In genomic region chr9:89563511-89564256, GRCh38 we compare ENCODE assay signal across 19 cellular contexts. TPM values are rescaled to one million over a fixed set of nuclear protein-coding genes. Genes with fewer than 3 reads are reported as not detected.
DNase-seq lines count a peak whose midpoint lies in the region; ATAC-seq, FAIRE-seq and TF ChIP-seq lines count a peak whose summit lies in the region.
"Had no signal": no experiment of that assay in that cellular context is flagged by ENCODE, and none has a peak within 500 bp of the region (broad histone marks: within the 10 kb centered on the region; RNA-seq: fewer than 3 reads in every experiment).

No MANE protein-coding gene starts in this region.

- no peaks in the 10 kb centered on the region for H3K23me2 ChIP-seq in H1 (ENCODE audit: low read depth, low read length)

- H3K14ac ChIP-seq in H1 (ENCODE audit: insufficient read length): no peak overlapping the region

- DNase-seq in NCI-H2227 (lab: John Stamatoyannopoulos, UW; ENCODE audit: unreplicated experiment) (peak; percentile 2), NCI-H2227 treated with DMSO at 0.1 percent for 48 hours (lab: John Stamatoyannopoulos, UW) (no peak), H1 (ENCODE audit: low read depth in 1 of 2, low spot score in 2 of 2) (no peak), mesendoderm (peak; percentile 29), NCI-H1105 (lab: John Stamatoyannopoulos, UW) (no peak), dermis blood vessel endothelial cell (no peak)
- DNase-seq: C1 segment of cervical spinal cord; CD8-positive, alpha-beta T cell; NCI-H1105 treated with DMSO at 0.1 percent for 48 hours; NCI-H2081; NCI-H446 had no signal

- H3K4me2 ChIP-seq in H1 (ENCODE audit: insufficient read depth in 1 of 2, low read depth in 2 of 2, low read length in 2 of 2): no peak overlapping the region
- H3K4me2 ChIP-seq in mesendoderm (ENCODE audit: low read length): no peak overlapping the region
- H3K4me2 ChIP-seq: KMS-11 had no signal

- no peak overlapping the region for H2AK5ac ChIP-seq in H1 (ENCODE audit: low read depth, low read length)
- no peak overlapping the region for H2AK5ac ChIP-seq in mesendoderm (ENCODE audit: low read length)

- H2BK5ac ChIP-seq in H1 (ENCODE audit: low read depth, low read length): no peak overlapping the region
- H2BK5ac ChIP-seq in mesendoderm (ENCODE audit: low read length): no peak overlapping the region

- no peaks in the 10 kb centered on the region; a peak in 1 of 4 replicates for H3K9me3 ChIP-seq in H1 (ENCODE audit: insufficient read depth in 2 of 2, low read depth in 1 of 2, low read length in 1 of 2)
- H3K9me3 ChIP-seq: SJSA1 had no signal

- no peaks in the 10 kb centered on the region for H3K79me1 ChIP-seq in H1 (ENCODE audit: low read depth, low read length)
- H3K79me1 ChIP-seq in mesendoderm (ENCODE audit: low read length): no peaks in the 10 kb centered on the region

- no peak overlapping the region for H4K91ac ChIP-seq in H1 (replicated peaks; ENCODE audit: insufficient read length, low read length)

- H2AFZ ChIP-seq in H1 (ENCODE audit: low read length): peak overlapping the region; percentile 96

- H2BK120ac ChIP-seq in H1 (replicated peaks; ENCODE audit: low read depth, low read length): no peak overlapping the region
- no peak overlapping the region for H2BK120ac ChIP-seq in mesendoderm (ENCODE audit: low read depth, low read length)

- no peak overlapping the region; the same call in 1 of the 2 replicates for H3K18ac ChIP-seq in H1 (ENCODE audit: extremely low read depth, low read length)
- no peak overlapping the region for H3K18ac ChIP-seq in mesendoderm (ENCODE audit: low read length)

- no peak overlapping the region for H3K27ac ChIP-seq in H1 (ENCODE audit: low read depth, low read length)
- no peak overlapping the region for H3K27ac ChIP-seq in mesendoderm (ENCODE audit: low read depth, low read length)
- H3K27ac ChIP-seq: 22Rv1, HL-60, KMS-11, SJSA1 had no signal

- H4K5ac ChIP-seq in H1 (ENCODE audit: insufficient read length, low read depth, low read length) (no peak overlapping the region), mesendoderm (ENCODE audit: low read length) (no peak overlapping the region)

- H3K27me3 ChIP-seq in H1 (replicated peaks in 1 of 4; ENCODE audit: control insufficient read depth in 3 of 4, extremely low read depth in 1 of 4, insufficient read depth in 3 of 4, low read length in 3 of 4) (no peaks in the 10 kb centered on the region), mesendoderm (ENCODE audit: insufficient read depth, low read length, poor library complexity) (no peaks in the 10 kb centered on the region)
- H3K27me3 ChIP-seq: SJSA1 had no signal

- CTCF ChIA-PET in H1 (lab: Charles Lee; ENCODE audit: partially characterized antibody): interaction anchor here (0.7 to 9.4 kb wide), 17 partner anchors 10 to 536 kb away, joined by 3 to 99 read pairs (median 4); no protein-coding TSS in a partner anchor

- ATAC-seq in GM19467 (IDR thresholded peaks at IDR 0.05; ENCODE audit: unreplicated experiment) (no peak), GM19351 (IDR thresholded peaks at IDR 0.05; ENCODE audit: unreplicated experiment) (no peak)
- ATAC-seq: CD8-positive, alpha-beta T cell; Right ventricle myocardium inferior had no signal

- no peaks in the 10 kb centered on the region for H4K20me1 ChIP-seq in H1 (replicated peaks in 1 of 2; ENCODE audit: control insufficient read depth in 1 of 2, insufficient read depth in 2 of 2, low read length in 2 of 2)

- WGBS in H1 (ENCODE audit: extremely low coverage in 1 of 2, insufficient coverage in 1 of 2, insufficient read length in 1 of 2, insufficient replicate concordance in 2 of 2, low coverage in 1 of 2, low lambda C conversion rate in 2 of 2, missing lambda C conversion rate in 1 of 2), 2 experiments: 85% methylated on average over 13 of the region's 13 CpGs; no CpG with 5 or more reads in 1 of the 2 experiments
- no CpG with 5 or more reads among the region's 13 CpGs for WGBS in mesendoderm (ENCODE audit: extremely low coverage, insufficient coverage, low lambda C conversion rate)

- no peak overlapping the region for H2BK20ac ChIP-seq in H1 (ENCODE audit: low read length)

- no peak for FAIRE-seq in H1 (lab: Jason Lieb, UNC)

- H3K79me2 ChIP-seq in H1 (ENCODE audit: control insufficient read depth in 1 of 2, insufficient read depth in 2 of 2, low read length in 2 of 2): no peaks in the 10 kb centered on the region
- H3K79me2 ChIP-seq in mesendoderm (ENCODE audit: control insufficient read depth, insufficient read depth, low read length): no peaks in the 10 kb centered on the region

- H3K4ac ChIP-seq in H1 (replicated peaks; ENCODE audit: insufficient read length, low read depth, low read length) (no peak overlapping the region), mesendoderm (ENCODE audit: low read depth, low read length) (no peak overlapping the region)

- H2BK12ac ChIP-seq in H1 (ENCODE audit: low read depth, low read length): 0 out of 2 replicates have a peak overlapping the region, but pooled peaks have one; percentile 10

- H3K23ac ChIP-seq in H1 (ENCODE audit: insufficient read length): no peak overlapping the region
- H3K23ac ChIP-seq in mesendoderm (ENCODE audit: low read length): no peak overlapping the region

- no peaks in the 10 kb centered on the region for H3K36me3 ChIP-seq in H1 (ENCODE audit: control insufficient read depth in 2 of 4, insufficient read depth in 4 of 4, low read length in 3 of 4)
- no peaks in the 10 kb centered on the region for H3K36me3 ChIP-seq in mesendoderm (ENCODE audit: control insufficient read depth, insufficient read depth, low read length)
- H3K36me3 ChIP-seq: SJSA1 had no signal

- TF ChIP-seq EP300 in H1 (IDR thresholded peaks at IDR 0.05; ENCODE audit: borderline replicate concordance in 1 of 2, low read depth in 2 of 2, low read length in 2 of 2): no peak

- H2BK15ac ChIP-seq in H1 (ENCODE audit: low read length): no peak overlapping the region
- no peak overlapping the region for H2BK15ac ChIP-seq in mesendoderm (replicated peaks; ENCODE audit: low read depth)

- H3K4me1 ChIP-seq in H1 (replicated peaks in 1 of 4; ENCODE audit: control insufficient read depth in 3 of 4, insufficient read depth in 4 of 4, low read length in 3 of 4): peaks cover 0 to 3% (median 1%) of the 10 kb centered on the region in 4 experiments; a peak in 3 of 7 replicates
- H3K4me1 ChIP-seq in mesendoderm (ENCODE audit: control insufficient read depth, low read depth, low read length): no peaks in the 10 kb centered on the region
- H3K4me1 ChIP-seq: SJSA1 had no signal

- TF ChIP-seq POLR2A in H1 (IDR thresholded peaks at IDR 0.05; ENCODE audit: control extremely low read depth in 1 of 2, low read depth in 2 of 2, low read length in 2 of 2): no peak

- TF ChIP-seq RAD21 in H1 (IDR thresholded peaks at IDR 0.05 in 1 of 2, conservative IDR thresholded peaks at IDR 0.05 in 1 of 2; ENCODE audit: low read depth in 2 of 2, low read length in 2 of 2): no peak

- TF ChIP-seq CTCF in H1 (IDR thresholded peaks at IDR 0.05; ENCODE audit: control extremely low read depth in 1 of 3, insufficient read depth in 1 of 3, low read depth in 1 of 3, low read length in 3 of 3): no peak

- no peak overlapping the region for H4K8ac ChIP-seq in H1 (ENCODE audit: extremely low read depth, insufficient read depth, low read length)
- H4K8ac ChIP-seq in mesendoderm (ENCODE audit: low read depth, low read length): no peak overlapping the region

- H3K9ac ChIP-seq in H1 (replicated peaks in 1 of 4; ENCODE audit: extremely low read depth in 1 of 4, low read depth in 3 of 4, low read length in 3 of 4) (no peak overlapping the region), mesendoderm (ENCODE audit: low read length) (no peak overlapping the region)
- H3K9ac ChIP-seq: KMS-11 had no signal

- H3K4me3 ChIP-seq in H1 (ENCODE audit: extremely low read depth in 1 of 4, insufficient read depth in 2 of 4, low read depth in 3 of 4, low read length in 4 of 4) (no peak overlapping the region), mesendoderm (ENCODE audit: low read length) (no peak overlapping the region)
- H3K4me3 ChIP-seq: SJSA1 had no signal

- POLR2A ChIA-PET in H1 (lab: Charles Lee; ENCODE audit: partially characterized antibody): interaction anchor here (1.0 kb wide), 1 partner anchor 10 kb away, joined by 3 read pairs; no protein-coding TSS in a partner anchor

- H3K56ac ChIP-seq in H1 (replicated peaks; ENCODE audit: insufficient read length, low read depth, low read length) (no peak overlapping the region), mesendoderm (ENCODE audit: low read length) (no peak overlapping the region)

TF ChIP-seq in H1, 55 proteins besides CTCF, POLR2A, EP300 and RAD21:
- no peak for TF ChIP-seq NANOG (IDR thresholded peaks at IDR 0.05; ENCODE audit: insufficient read depth, low read depth, low read length, poor library complexity, severe bottlenecking)
- peak; percentile 21; the same call in 1 of the 2 replicates for TF ChIP-seq JUND (IDR thresholded peaks at IDR 0.05; ENCODE audit: low read length)

RNA-seq across cellular contexts. Expression of gene GADD45G, which starts 41.1 kb away (rescaled TPM):
- total RNA-seq in H1 (2021; fragmentation: NEBNext Ultra II Directional; extraction: Animal tissue kit (Norgen Biotek cat#: 25700)): 7.0 and 9.2 TPM in 2 replicates
- 11.4 and 20.7 TPM in 2 replicates for polyA plus RNA-seq in H1 (2011; rRNA removed)
- 9.8 TPM for polyA plus RNA-seq in H1 (2011; cell fraction: cytosol; rRNA removed)
- 16.9 TPM for polyA plus RNA-seq in H1 (2011; cell fraction: nucleus; rRNA removed)
- polyA plus RNA-seq in H1 (2012, experiment 1 of 2): 5.2 to 17.2 TPM (median 11.3 TPM) in 4 replicates
- 4.4 TPM for polyA plus RNA-seq in H1 (2012, experiment 2 of 2)
- polyA plus RNA-seq in H1 (2013, experiment 1 of 2): 7.4 TPM
- 5.6 TPM for polyA plus RNA-seq in H1 (2013, experiment 2 of 2)
- polyA minus RNA-seq in H1 (2011; rRNA and poly(A)+ RNA removed): 1.5 and 2.4 TPM in 2 replicates
- 3.4 TPM for polyA minus RNA-seq in H1 (2011; cell fraction: cytosol; rRNA and poly(A)+ RNA removed)
- 9.3 TPM for polyA minus RNA-seq in H1 (2011; cell fraction: nucleus; rRNA and poly(A)+ RNA removed)
- 2.0 TPM for polyA plus RNA-seq in mesendoderm (2013, experiment 1 of 2)
- 2.2 TPM for polyA plus RNA-seq in mesendoderm (2013, experiment 2 of 2)
- total RNA-seq in dermis blood vessel endothelial cell: not detected in 2 replicates
- total RNA-seq: G401, SJSA1 had no signal

Comparison
In these comparisons a context has a peak if more than half of its experiments do, and no peak if none do; other contexts are left out.
1. DNase-seq: peak in NCI-H2227 (single experiment) and mesendoderm (single experiment); none in NCI-H2227 treated with DMSO at 0.1 percent for 48 hours (single experiment), H1 (0 of 2), NCI-H1105 (single experiment) and dermis blood vessel endothelial cell (single experiment).